ENCODE assay signal across 11 cellular contexts in the genomic region with DNA sequence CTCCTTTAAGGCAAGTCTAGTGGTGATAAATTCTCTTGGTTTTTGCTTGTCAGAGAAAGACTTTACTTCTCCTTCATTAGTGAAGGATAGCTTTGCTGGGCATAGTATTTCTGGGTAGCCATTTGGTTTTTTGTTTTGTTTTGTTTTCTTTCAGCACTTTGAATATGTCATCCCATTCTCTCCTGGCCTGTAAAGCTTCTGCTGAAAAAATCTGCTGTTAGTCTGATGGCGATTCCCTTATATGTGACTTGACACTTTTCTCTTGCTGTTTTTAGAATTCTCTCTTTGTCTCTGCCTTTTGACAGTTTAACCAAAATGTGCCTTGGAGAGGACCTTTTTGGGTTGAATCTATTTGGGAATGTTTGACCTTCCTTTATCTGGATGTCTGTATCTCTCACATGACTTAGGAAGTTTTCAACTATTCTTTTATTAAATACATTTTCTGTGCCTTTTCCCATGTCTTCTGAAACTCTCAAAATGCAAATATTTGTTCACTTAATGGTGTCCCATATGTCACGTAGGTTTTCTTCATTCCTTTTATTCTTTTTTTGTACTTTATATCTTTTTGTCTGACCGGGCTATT. TPM values are rescaled to one million over a fixed set of nuclear protein-coding genes. Genes with fewer than 3 reads are reported as not detected.
"Had no signal": no experiment of that assay in that cellular context is flagged by ENCODE, and none has a peak within 500 bp of the region (broad histone marks: within the 10 kb centered on the region; RNA-seq: fewer than 3 reads in every experiment).

No MANE protein-coding gene starts in this region.

- H3K27ac Mint-ChIP-seq: HFFc6, IgD-negative memory B cell had no signal

- H3K36me3 ChIP-seq: HAP-1 had no signal

- FAIRE-seq: HepG2 had no signal

- H3K4me3 Mint-ChIP-seq: HFFc6, IgD-negative memory B cell had no signal

- H3K9me3 ChIP-seq: HAP-1 had no signal

- H3K36me3 Mint-ChIP-seq: IgD-negative memory B cell had no signal

- DNase-seq: GM23248, GOT3, H7, HFFc6, KG1 had no signal

- H2AFZ ChIP-seq: GM23248 had no signal

- H3K4me3 ChIP-seq: GM23248, HAP-1 had no signal

- H3K9ac ChIP-seq: GM23248 had no signal

- H3K27ac ChIP-seq: GM23248, HL-60 had no signal

- H3K4me1 ChIP-seq: HAP-1 had no signal

- ATAC-seq: HepG2 had no signal

RNA-seq across cellular contexts. Expression of a gene that starts 14.7 kb away (rescaled TPM):
- total RNA-seq: GM23248, H4, H7, HepG2, HFFc6, HT1080 had no signal
- polyA plus RNA-seq: GM23248, HepG2, IgD-negative memory B cell had no signal

RNA-seq across cellular contexts. Expression of a gene that starts 48.3 kb away (rescaled TPM):
- total RNA-seq: GM23248, HT1080 had no signal
- polyA plus RNA-seq: GM23248, IgD-negative memory B cell had no signal

RNA-seq across cellular contexts. Expression of a gene that starts 53.3 kb away (rescaled TPM):
- total RNA-seq: GM23248, H4, H7, HepG2, HFFc6, HT1080 had no signal
- polyA plus RNA-seq: GM23248, HepG2, IgD-negative memory B cell had no signal
